27 cellular contexts compared by ENCODE assay signal in the genomic region with DNA sequence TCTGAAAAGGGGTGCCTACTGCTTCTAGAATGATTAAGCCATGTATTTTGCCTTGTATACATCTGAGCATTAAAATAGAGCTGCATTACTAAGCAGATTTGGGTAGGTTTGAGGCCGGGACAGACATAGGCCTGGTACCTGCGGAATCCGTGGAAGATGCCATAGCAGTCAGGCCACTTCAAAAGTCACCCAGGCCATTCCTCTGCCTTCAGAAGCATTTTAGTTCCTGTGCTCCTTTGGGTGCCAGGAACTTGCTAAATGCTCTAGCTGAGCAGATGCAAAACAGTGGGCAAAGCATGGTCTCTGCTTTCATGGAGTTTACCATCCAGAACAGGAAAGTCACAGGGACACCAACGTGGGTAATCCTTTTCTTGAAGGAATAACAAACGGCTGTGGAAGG. TPM values are rescaled to one million over a fixed set of nuclear protein-coding genes. Genes with fewer than 3 reads are reported as not detected.
A peak's percentile ranks its signal among the peaks of the same experiment; 100 is the strongest.
DNase-seq lines count a peak whose midpoint lies in the region; ATAC-seq, FAIRE-seq and TF ChIP-seq lines count a peak whose summit lies in the region.
"Had no signal": no experiment of that assay in that cellular context is flagged by ENCODE, and none has a peak within 500 bp of the region (broad histone marks: within the 10 kb centered on the region; RNA-seq: fewer than 3 reads in every experiment).

No MANE protein-coding gene starts in this region.

- H3K4me3 ChIP-seq in RWPE2 (ENCODE audit: severe bottlenecking), result no peak overlapping the region
- H3K4me3 ChIP-seq in bronchial epithelial cell (ENCODE audit: low read depth, low read length), result no peak overlapping the region
- no peak overlapping the region for H3K4me3 ChIP-seq in thoracic aorta
- H3K4me3 ChIP-seq: body of pancreas, mucosa of descending colon, SJCRH30 had no signal

- H3K9me3 Mint-ChIP-seq in nephron, result no peaks in the 10 kb centered on the region
- H3K9me3 Mint-ChIP-seq: activated naive CD8-positive, alpha-beta T cell treated with anti-CD3 and anti-CD28 coated beads, Interleukin-2, amount 50 U/mL, for 24 hours; CD4-positive, CD25-positive, alpha-beta regulatory T cell; stimulated activated naive B cell treated with anti-CD40 and anti-IgM and Interleukin-4, amounts not matched to agents 10 μg/mL and 1 μg/mL and 100 μg/mL, for 72 hours had no signal

- no peak for DNase-seq in RWPE2 (ENCODE audit: low spot score)
- DNase-seq in bronchial epithelial cell (ENCODE audit: low read depth), result no peak
- DNase-seq in thoracic aorta (ENCODE audit: low spot score), result no peak
- no peak for DNase-seq in mucosa of gallbladder (ENCODE audit: low spot score)
- no peak for DNase-seq in NCI-H345 treated with DMSO at 0.1 percent for 48 hours (lab: John Stamatoyannopoulos, UW; ENCODE audit: unreplicated experiment)
- no peak for DNase-seq in KG1 (lab: John Stamatoyannopoulos, UW)
- DNase-seq: activated CD4-positive, alpha-beta T cell treated with anti-CD3 and anti-CD28 coated beads for 1 hour; activated gamma-delta T cell; activated naive CD8-positive, alpha-beta T cell treated with anti-CD3 and anti-CD28 coated beads, Interleukin-2, amount 50 U/mL, for 24 hours; body of pancreas; CD4-positive, CD25-positive, alpha-beta regulatory T cell; effector CD4-positive, alpha-beta T cell; EL; Karpas-422; mucosa of descending colon; NCI-H1694; NCI-H526; SJCRH30; small intestine; stimulated activated CD4-positive, alpha-beta T cell treated with anti-CD3 and anti-CD28 coated beads, Interleukin-2, amount 100 ng/mL, for 24 hours; stimulated activated naive B cell treated with anti-CD40 and anti-IgM and Interleukin-4, amounts not matched to agents 10 μg/mL and 1 μg/mL and 100 μg/mL, for 72 hours had no signal

- TF ChIP-seq CTCF in RWPE2 (IDR thresholded peaks at IDR 0.05; ENCODE audit: poor library complexity, severe bottlenecking), result no peak
- TF ChIP-seq CTCF in bronchial epithelial cell (IDR thresholded peaks at IDR 0.05; ENCODE audit: insufficient read depth, low read length, severe bottlenecking), result no peak
- TF ChIP-seq CTCF in nephron (IDR thresholded peaks at IDR 0.05; ENCODE audit: unreplicated experiment in 3 of 3), result no peak
- TF ChIP-seq CTCF in thoracic aorta (IDR thresholded peaks at IDR 0.05), result no peak

- H3K9me3 ChIP-seq in RWPE2 (ENCODE audit: severe bottlenecking), result no peaks in the 10 kb centered on the region
- no peaks in the 10 kb centered on the region for H3K9me3 ChIP-seq in thoracic aorta
- H3K9me3 ChIP-seq: body of pancreas, mucosa of descending colon, SJCRH30 had no signal

- H3K4me1 ChIP-seq in RWPE2 (ENCODE audit: insufficient read depth, poor library complexity, severe bottlenecking), result peaks cover 27% of the 10 kb centered on the region
- H3K4me1 ChIP-seq in thoracic aorta (ENCODE audit: control insufficient read depth in 1 of 2, low read depth in 2 of 2), result peaks cover 4 to 68% of the 10 kb centered on the region in 2 donors
- H3K4me1 ChIP-seq: body of pancreas had no signal

- ATAC-seq in RWPE2 (ENCODE audit: low read depth), result 0 out of 3 replicates have a peak, but pooled peaks have one; percentile 19
- ATAC-seq in thoracic aorta (ENCODE audit: insufficient number of reproducible peaks, low FRiP score, low read depth), result no peak
- ATAC-seq in GM18519 (IDR thresholded peaks at IDR 0.05; ENCODE audit: low FRiP score, unreplicated experiment), result no peak
- ATAC-seq: activated naive CD8-positive, alpha-beta T cell treated with anti-CD3 and anti-CD28 coated beads, Interleukin-2, amount 50 U/mL, for 24 hours; body of pancreas; mucosa of descending colon; Panc1; stimulated activated naive B cell treated with anti-CD40 and anti-IgM and Interleukin-4, amounts not matched to agents 10 μg/mL and 1 μg/mL and 100 μg/mL, for 72 hours had no signal

- H3K27me3 ChIP-seq in RWPE2 (ENCODE audit: insufficient read depth, poor library complexity, severe bottlenecking), result no peaks in the 10 kb centered on the region
- H3K27me3 ChIP-seq in bronchial epithelial cell (ENCODE audit: control insufficient read depth, insufficient read depth, low read length), result no peaks in the 10 kb centered on the region
- no peaks in the 10 kb centered on the region for H3K27me3 ChIP-seq in thoracic aorta (replicated peaks; ENCODE audit: insufficient read depth)
- H3K27me3 ChIP-seq: body of pancreas, SJCRH30 had no signal

- H3K27ac ChIP-seq in RWPE2 (ENCODE audit: poor library complexity, severe bottlenecking) (peak overlapping the region; percentile 42), thoracic aorta (peak overlapping the region; percentile 10 to 56)
- H3K27ac ChIP-seq: body of pancreas, SJCRH30 had no signal

- FAIRE-seq in bronchial epithelial cell (lab: Jason Lieb, UNC), result peak; percentile 43
- FAIRE-seq: frontal cortex, small intestine had no signal

- no peaks in the 10 kb centered on the region for H3K27me3 Mint-ChIP-seq in nephron (ENCODE audit: low read depth)

- H3K36me3 Mint-ChIP-seq in nephron (ENCODE audit: low read depth), result no peaks in the 10 kb centered on the region
- H3K36me3 Mint-ChIP-seq: CD4-positive, CD25-positive, alpha-beta regulatory T cell; stimulated activated naive B cell treated with anti-CD40 and anti-IgM and Interleukin-4, amounts not matched to agents 10 μg/mL and 1 μg/mL and 100 μg/mL, for 72 hours had no signal

- H3K4me1 Mint-ChIP-seq in nephron, result peaks cover 79% of the 10 kb centered on the region
- H3K4me1 Mint-ChIP-seq: CD4-positive, CD25-positive, alpha-beta regulatory T cell had no signal

- peak overlapping the region in 2 of 3 experiments; percentile 2 to 6 for H3K27ac Mint-ChIP-seq in nephron
- H3K27ac Mint-ChIP-seq: activated naive CD8-positive, alpha-beta T cell treated with anti-CD3 and anti-CD28 coated beads, Interleukin-2, amount 50 U/mL, for 24 hours; CD4-positive, CD25-positive, alpha-beta regulatory T cell; progenitor cell of endocrine pancreas; stimulated activated naive B cell treated with anti-CD40 and anti-IgM and Interleukin-4, amounts not matched to agents 10 μg/mL and 1 μg/mL and 100 μg/mL, for 72 hours had no signal

- H3K36me3 ChIP-seq in RWPE2 (ENCODE audit: low read depth) (no peaks in the 10 kb centered on the region), bronchial epithelial cell (ENCODE audit: control insufficient read depth, insufficient read depth, low read length) (no peaks in the 10 kb centered on the region), thoracic aorta (no peaks in the 10 kb centered on the region)
- H3K36me3 ChIP-seq: SJCRH30 had no signal

- no peak overlapping the region for H3K4me3 Mint-ChIP-seq in nephron
- H3K4me3 Mint-ChIP-seq: activated naive CD8-positive, alpha-beta T cell treated with anti-CD3 and anti-CD28 coated beads, Interleukin-2, amount 50 U/mL, for 24 hours; CD4-positive, CD25-positive, alpha-beta regulatory T cell; stimulated activated naive B cell treated with anti-CD40 and anti-IgM and Interleukin-4, amounts not matched to agents 10 μg/mL and 1 μg/mL and 100 μg/mL, for 72 hours had no signal

RNA-seq across cellular contexts. Expression of a gene that starts 5.7 kb away (rescaled TPM):
- not detected in 2 replicates for total RNA-seq in bronchial epithelial cell
- total RNA-seq in thoracic aorta, result 10 to 100 TPM in 1 of 2 donors, 1 to 10 TPM in 1; 2.2 to 10.7 TPM
- 18.2 TPM for total RNA-seq in mucosa of gallbladder
- total RNA-seq: CD4-positive, CD25-positive, alpha-beta regulatory T cell; T-helper 1 cell treated with Interleukin-12 subunit alpha and Interleukin-12 subunit beta and Interleukin-4 antibody, amounts not matched to agents 30 ng/mL and 1 ng/mL, for 36 hours had no signal

RNA-seq across cellular contexts. Expression of a gene that starts 22.5 kb away (rescaled TPM):
- 8.4 and 13.6 TPM in 2 replicates for total RNA-seq in bronchial epithelial cell
- total RNA-seq in thoracic aorta, result 10 to 100 TPM; 11.9 to 13.3 TPM
- total RNA-seq in mucosa of gallbladder, result 18.8 TPM
